Comparison of ENCODE assay signal across 29 cellular contexts in the genomic region with DNA sequence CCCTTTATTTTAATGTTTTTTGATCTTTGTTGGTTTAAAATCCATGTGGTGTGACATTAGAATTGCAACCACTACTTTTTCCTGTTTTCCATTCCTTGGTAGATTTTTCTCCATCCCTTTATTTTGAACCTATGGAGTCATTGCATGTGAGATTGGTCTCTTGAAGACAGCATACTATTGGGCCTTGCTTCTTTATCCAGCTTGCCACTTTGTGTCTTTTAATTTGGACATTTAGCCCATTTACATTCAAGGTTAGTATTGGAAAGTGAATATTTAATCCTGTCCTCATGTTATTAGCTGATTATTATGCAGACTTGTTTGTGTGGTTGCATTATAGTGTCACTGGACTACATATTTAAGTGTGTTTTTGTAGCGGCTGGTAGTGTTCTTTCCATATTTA.
"Had no signal": no experiment of that assay in that cellular context is flagged by ENCODE, and none has a peak within 500 bp of the region (broad histone marks: within the 10 kb centered on the region; RNA-seq: fewer than 3 reads in every experiment).

No MANE protein-coding gene starts in this region.

- H3K4me3 ChIP-seq: adrenal gland, ascending aorta, body of pancreas, breast epithelium, cardiac muscle cell had no signal

- H3K27ac ChIP-seq: adrenal gland, ascending aorta, body of pancreas, brain microvascular endothelial cell, breast epithelium, cardiac muscle cell had no signal

- H3K36me3 ChIP-seq: adrenal gland, ascending aorta, brain microvascular endothelial cell, breast epithelium, cardiac muscle cell had no signal

- H3K4me1 ChIP-seq: adrenal gland, ascending aorta, body of pancreas, breast epithelium had no signal

- DNase-seq: activated effector memory CD4-positive, alpha-beta T cell treated with anti-CD3 and anti-CD28 coated beads, Interleukin-2, amount 50 U/mL, for 16 hours; activated effector memory CD4-positive, alpha-beta T cell treated with Interleukin-2 at 50 U/mL for 16 hours; activated gamma-delta T cell; activated gamma-delta T cell treated with Interleukin-2 at 50 U/mL for 16 hours; activated naive CD4-positive, alpha-beta T cell; activated naive CD4-positive, alpha-beta T cell treated with anti-CD3 and anti-CD28 coated beads for 36 hours; activated naive CD4-positive, alpha-beta T cell treated with anti-CD3 and anti-CD28 coated beads, Interleukin-2, amount 10 ng/mL, durations not matched to agents 7 days and 5 days; activated naive CD4-positive, alpha-beta T cell treated with anti-CD3 and anti-CD28 coated beads, Interleukin-2, amount 50 U/mL, for 16 hours; activated naive CD4-positive, alpha-beta T cell treated with Interleukin-2 at 50 U/mL for 16 hours; activated naive CD8-positive, alpha-beta T cell treated with anti-CD3 and anti-CD28 coated beads for 36 hours; activated naive CD8-positive, alpha-beta T cell treated with anti-CD3 and anti-CD28 coated beads, Interleukin-2, amount 10 ng/mL, durations not matched to agents 7 days and 5 days; activated naive CD8-positive, alpha-beta T cell treated with anti-CD3 and anti-CD28 coated beads, Interleukin-2, amount 50 U/mL, for 24 hours; activated T-cell treated with anti-CD3 and anti-CD28 coated beads, Interleukin-2, amount 50 U/mL, for 24 hours; activated T-cell treated with anti-CD3 and anti-CD28 coated beads, Interleukin-2, amount 50 U/mL, for 4 hours; activated T-cell treated with anti-CD3 and anti-CD28 coated beads, Interleukin-2, amount 50 U/mL, for 48 hours; activated T-cell treated with anti-CD3 and anti-CD28 coated beads, Interleukin-2, amount 50 U/mL, for 72 hours; adrenal gland; amniotic stem cell; amygdala; anterior cingulate cortex; aorta; body of pancreas; brain microvascular endothelial cell; caudate nucleus; central memory CD4-positive, alpha-beta T cell; cerebellar nuclear complex had no signal

- H3K9me3 ChIP-seq: adrenal gland, body of pancreas had no signal
